Comparison of ENCODE assay signal across 9 cellular contexts in genomic region chr17:82298538-82299421, GRCh38. TPM values are rescaled to one million over a fixed set of nuclear protein-coding genes. Genes with fewer than 3 reads are reported as not detected.
DNase-seq lines count a peak whose midpoint lies in the region; ATAC-seq and TF ChIP-seq lines count a peak whose summit lies in the region.
"Had no signal": no experiment of that assay in that cellular context is flagged by ENCODE, and none has a peak within 500 bp of the region (broad histone marks: within the 10 kb centered on the region; RNA-seq: fewer than 3 reads in every experiment).

No MANE protein-coding gene starts in this region.

- H3K36me3 ChIP-seq in fibroblast of lung (ENCODE audit: control insufficient read depth, insufficient read depth, low read length), result no peaks in the 10 kb centered on the region
- no peaks in the 10 kb centered on the region for H3K36me3 ChIP-seq in Caco-2 (ENCODE audit: control insufficient read depth, insufficient read depth, low read length)
- H3K36me3 ChIP-seq in H7 (replicated peaks; ENCODE audit: control insufficient read depth, insufficient read depth, low read length), result no peaks in the 10 kb centered on the region

- H3K9me3 Mint-ChIP-seq in activated B cell treated with CpG ODN at 0.5 μM for 24 hours (no peaks in the 10 kb centered on the region), Caco-2 (ENCODE audit: unreplicated experiment) (no peaks in the 10 kb centered on the region), WTC11 (no peaks in the 10 kb centered on the region)
- H3K9me3 Mint-ChIP-seq: nephron had no signal

- ATAC-seq in GM18873 (IDR thresholded peaks at IDR 0.05; ENCODE audit: low FRiP score, unreplicated experiment) (peak; percentile 3), activated B cell treated with CpG ODN at 0.5 μM for 24 hours (ENCODE audit: low read depth) (peak; percentile 25), WTC11 (no peak)

- H3K4me2 ChIP-seq in fibroblast of lung (ENCODE audit: extremely low read depth, insufficient read depth, low read length), result peak overlapping the region; percentile 69

- H3K27ac Mint-ChIP-seq in activated B cell treated with CpG ODN at 0.5 μM for 24 hours (peak overlapping the region; percentile 100), Caco-2 (ENCODE audit: unreplicated experiment) (no peak overlapping the region), WTC11 (no peak overlapping the region)

- DNase-seq in activated B cell treated with CpG ODN at 0.5 μM for 24 hours, result no peak
- no peak for DNase-seq in fibroblast of lung (ENCODE audit: low read depth in 2 of 2)
- peak; percentile 63 for DNase-seq in stimulated activated CD8-positive, alpha-beta memory T cell treated with anti-CD3 and anti-CD28 coated beads, Interleukin-4, amount 100 ng/mL, for 48 hours
- no peak for DNase-seq in Caco-2
- DNase-seq in NCI-H1417 (lab: John Stamatoyannopoulos, UW), result no peak
- no peak for DNase-seq in WTC11 (ENCODE audit: low spot score)
- DNase-seq in H7, result no peak

- no peaks in the 10 kb centered on the region for H3K27me3 Mint-ChIP-seq in activated B cell treated with CpG ODN at 0.5 μM for 24 hours
- no peaks in the 10 kb centered on the region for H3K27me3 Mint-ChIP-seq in Caco-2 (ENCODE audit: insufficient read depth, unreplicated experiment)
- peaks cover 4% of the 10 kb centered on the region; the same call in 1 of the 2 replicates for H3K27me3 Mint-ChIP-seq in WTC11 (ENCODE audit: low read depth)

- no peak for TF ChIP-seq CTCF in activated B cell treated with CpG ODN at 0.5 μM for 24 hours (IDR thresholded peaks at IDR 0.05)
- TF ChIP-seq CTCF in fibroblast of lung (conservative IDR thresholded peaks at IDR 0.05 in 1 of 2, IDR thresholded peaks at IDR 0.05 in 1 of 2; ENCODE audit: low read depth in 1 of 2, low read length in 2 of 2), result no peak
- no peak for TF ChIP-seq CTCF in Caco-2 (IDR thresholded peaks at IDR 0.05; ENCODE audit: insufficient read depth in 1 of 2, low read depth in 1 of 2, low read length in 1 of 2, severe bottlenecking in 1 of 2, unreplicated experiment in 1 of 2)
- TF ChIP-seq CTCF in WTC11 (IDR thresholded peaks at IDR 0.05), result no peak

- H3K4me1 ChIP-seq in fibroblast of lung (ENCODE audit: control insufficient read depth, extremely low read depth, insufficient read depth, low read length) (peaks cover 17% of the 10 kb centered on the region), Caco-2 (peaks cover 44% of the 10 kb centered on the region)

- intact Hi-C loops in activated B cell treated with CpG ODN at 0.5 μM for 24 hours (cut with micrococcal nuclease) (loop anchor here (1.0 to 10.0 kb wide), 6 partner anchors 23 to 264 kb away; partner anchors contain the start of genes CCDC57, CSNK1D, DCXR and RAC3), Caco-2 (cut with micrococcal nuclease; ENCODE audit: unreplicated experiment) (no loop called here)

- POLR2A ChIA-PET in activated B cell treated with CpG ODN at 0.5 μM for 24 hours (lab: Charles Lee), result interaction anchor here (0.6 to 5.8 kb wide), 28 partner anchors 8 to 1844 kb away, joined by 3 to 100 read pairs (median 8); partner anchors contain the start of genes CCDC57, CD7, CSNK1D and DCXR
- POLR2A ChIA-PET in Caco-2 (lab: Charles Lee), result interaction anchor here (0.6 kb wide), 1 partner anchor 768 kb away, joined by 4 read pairs; no protein-coding TSS in a partner anchor
- POLR2A ChIA-PET in WTC11 (lab: Charles Lee), result no interaction called here

- no peak overlapping the region for H2AFZ ChIP-seq in fibroblast of lung (ENCODE audit: low read length)

- CTCF ChIA-PET in activated B cell treated with CpG ODN at 0.5 μM for 24 hours (lab: Charles Lee), result interaction anchor here (0.8 to 7.2 kb wide), 4 partner anchors 23 to 371 kb away, joined by 3 to 58 read pairs (median 7); partner anchors contain the start of gene MAFG
- CTCF ChIA-PET in Caco-2 (lab: Charles Lee), result no interaction called here
- CTCF ChIA-PET in WTC11 (lab: Charles Lee), result interaction anchor here (0.9 to 2.4 kb wide), 4 partner anchors 32 to 72 kb away, joined by 3 to 7 read pairs (median 4); no protein-coding TSS in a partner anchor

- H3K27me3 ChIP-seq in fibroblast of lung (ENCODE audit: control insufficient read depth, insufficient read depth, low read length) (no peaks in the 10 kb centered on the region), Caco-2 (replicated peaks; ENCODE audit: control insufficient read depth, insufficient read depth, low read length) (no peaks in the 10 kb centered on the region), H7 (ENCODE audit: control insufficient read depth, insufficient read depth, low read length) (no peaks in the 10 kb centered on the region)

- peak overlapping the region; percentile 60 for H3K9ac ChIP-seq in fibroblast of lung (ENCODE audit: insufficient read depth, low read length)

- H3K79me2 ChIP-seq in fibroblast of lung (ENCODE audit: control insufficient read depth, insufficient read depth, low read length), result no peaks in the 10 kb centered on the region

- H4K20me1 ChIP-seq in fibroblast of lung (ENCODE audit: control insufficient read depth, extremely low read depth, insufficient read depth, low read length), result no peaks in the 10 kb centered on the region

- H3K36me3 Mint-ChIP-seq in activated B cell treated with CpG ODN at 0.5 μM for 24 hours (ENCODE audit: low read depth) (peaks cover 4% of the 10 kb centered on the region), Caco-2 (ENCODE audit: insufficient read depth, unreplicated experiment) (no peaks in the 10 kb centered on the region), WTC11 (no peaks in the 10 kb centered on the region)

- no TSS peak for BruUV-seq in Caco-2 (replicated peaks; lab: Mats Ljungman, UMichigan)

- peak overlapping the region in 1 of 4 experiments; percentile 53 for H3K4me3 ChIP-seq in fibroblast of lung (replicated peaks in 1 of 4; ENCODE audit: control extremely low read depth in 1 of 4, insufficient read depth in 1 of 4, low read depth in 3 of 4, low read length in 4 of 4)
- H3K4me3 ChIP-seq in Caco-2 (ENCODE audit: low read depth, low read length), result no peak overlapping the region
- no peak overlapping the region for H3K4me3 ChIP-seq in H7 (ENCODE audit: insufficient read depth, low read depth, low read length)

- H3K4me3 Mint-ChIP-seq in activated B cell treated with CpG ODN at 0.5 μM for 24 hours, result peak overlapping the region; percentile 97
- H3K4me3 Mint-ChIP-seq in Caco-2 (ENCODE audit: unreplicated experiment), result no peak overlapping the region
- no peak overlapping the region for H3K4me3 Mint-ChIP-seq in WTC11

- peaks cover 74% of the 10 kb centered on the region for H3K4me1 Mint-ChIP-seq in activated B cell treated with CpG ODN at 0.5 μM for 24 hours
- H3K4me1 Mint-ChIP-seq in Caco-2 (ENCODE audit: low read depth, unreplicated experiment), result peaks cover 16% of the 10 kb centered on the region
- peaks cover 14% of the 10 kb centered on the region for H3K4me1 Mint-ChIP-seq in WTC11

- peak overlapping the region; percentile 95 for H3K27ac ChIP-seq in fibroblast of lung (ENCODE audit: insufficient read depth, low read length)

- H3K9me3 ChIP-seq in fibroblast of lung (ENCODE audit: control insufficient read depth, insufficient read depth, low read depth, low read length) (no peaks in the 10 kb centered on the region), Caco-2 (no peaks in the 10 kb centered on the region)

TF ChIP-seq in WTC11, 78 proteins besides CTCF, POLR2A, EP300 and RAD21 (continues in another document):
- TF ChIP-seq ZNF232 (CRISPR knock-in tag; IDR thresholded peaks at IDR 0.05), result no peak
- TF ChIP-seq CDX4 (CRISPR knock-in tag; IDR thresholded peaks at IDR 0.05; ENCODE audit: borderline replicate concordance), result no peak
- no peak for TF ChIP-seq CBFB (CRISPR knock-in tag; IDR thresholded peaks at IDR 0.05; ENCODE audit: low read depth)
- TF ChIP-seq RELA (CRISPR knock-in tag; IDR thresholded peaks at IDR 0.05; ENCODE audit: borderline replicate concordance), result no peak
- TF ChIP-seq CREB1 (CRISPR knock-in tag; IDR thresholded peaks at IDR 0.05), result no peak

RNA-seq across cellular contexts. Expression of gene CD7, which starts 18.6 kb away (rescaled TPM):
- total RNA-seq in activated B cell treated with CpG ODN at 0.5 μM for 24 hours (0.32 and 0.42 TPM in 2 replicates), fibroblast of lung (under 0.01 and 0.17 TPM in 2 replicates), Caco-2 (2022) (0.37 and 0.93 TPM in 2 replicates), WTC11 (2021) (0.74 to 1.3 TPM (median 0.92 TPM) in 3 replicates)
- not detected in 2 replicates for polyA plus RNA-seq in fibroblast of lung
- 0.10 TPM in 1 of 2 replicates, not detected in the other for polyA plus RNA-seq in fibroblast of lung (2012)
- 0.47 TPM in 1 of 2 replicates, not detected in the other for polyA minus RNA-seq in fibroblast of lung (ENCODE audit: low replicate concordance)
- 0.38 and 1.7 TPM in 2 replicates for total RNA-seq in H7 (2014; rRNA removed; shearing (Covaris generic))

RNA-seq across cellular contexts. Expression of gene CSNK1D, which starts 25.3 kb away (rescaled TPM):
- total RNA-seq in activated B cell treated with CpG ODN at 0.5 μM for 24 hours, result 147 and 170 TPM in 2 replicates
- 41.3 and 64.9 TPM in 2 replicates for total RNA-seq in fibroblast of lung
- 112 and 139 TPM in 2 replicates for polyA plus RNA-seq in fibroblast of lung
- polyA plus RNA-seq in fibroblast of lung (2012), result 97.6 and 104 TPM in 2 replicates
- polyA minus RNA-seq in fibroblast of lung (ENCODE audit: low replicate concordance), result 201 and 240 TPM in 2 replicates
- total RNA-seq in Caco-2 (2022), result 196 TPM in 2 replicates
- total RNA-seq in WTC11 (2021), result 101 to 111 TPM (median 107 TPM) in 3 replicates
- total RNA-seq in H7 (2014; rRNA removed; shearing (Covaris generic)), result 31.7 and 37.3 TPM in 2 replicates

RNA-seq across cellular contexts. Expression of gene SECTM1, which starts 34.8 kb away (rescaled TPM):
- total RNA-seq in activated B cell treated with CpG ODN at 0.5 μM for 24 hours, result not detected in 2 replicates
- 17.3 and 31.1 TPM in 2 replicates for total RNA-seq in fibroblast of lung
- polyA plus RNA-seq in fibroblast of lung, result 17.5 and 21.0 TPM in 2 replicates
- 35.7 and 37.2 TPM in 2 replicates for polyA plus RNA-seq in fibroblast of lung (2012)
- polyA minus RNA-seq in fibroblast of lung (ENCODE audit: low replicate concordance), result 80.7 and 91.7 TPM in 2 replicates
- total RNA-seq in Caco-2 (2022), result 0.37 and 0.75 TPM in 2 replicates
- total RNA-seq in WTC11 (2021), result 0.14 to 0.57 TPM (median 0.22 TPM) in 3 replicates
- 0.44 and 0.94 TPM in 2 replicates for total RNA-seq in H7 (2014; rRNA removed; shearing (Covaris generic))
